Comparison of ENCODE assay signal across 8 cellular contexts in the genomic region with DNA sequence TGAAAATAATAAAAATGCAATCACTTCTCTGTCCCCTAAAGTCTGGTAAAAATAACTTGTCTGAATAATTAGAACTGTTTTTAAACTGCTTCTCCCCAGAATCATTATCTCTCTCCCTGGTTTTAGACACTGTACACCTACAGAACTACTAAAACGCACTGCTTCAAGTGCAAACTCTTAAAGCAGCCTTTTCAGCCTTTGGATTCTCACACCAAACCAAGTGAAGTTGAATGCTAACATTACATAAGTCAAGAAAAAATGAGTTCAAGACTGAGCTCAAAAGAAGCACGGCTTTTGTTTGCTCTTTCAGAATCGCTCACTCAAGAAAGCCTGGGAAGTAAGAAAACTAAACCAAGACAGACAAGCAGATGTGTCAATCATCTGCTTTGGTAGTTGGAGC.
"Had no signal": no experiment of that assay in that cellular context is flagged by ENCODE, and none has a peak within 500 bp of the region (broad histone marks: within the 10 kb centered on the region; RNA-seq: fewer than 3 reads in every experiment).

No MANE protein-coding gene starts in this region.

- FAIRE-seq: G401.6, GM12878, GM12891, GM12892, GM18507, GM19239 had no signal

- DNase-seq: GDM1, GF-D8 had no signal

- ATAC-seq: GM12878 had no signal

- H3K4me3 ChIP-seq: GM12878 had no signal
